In the genomic region with DNA sequence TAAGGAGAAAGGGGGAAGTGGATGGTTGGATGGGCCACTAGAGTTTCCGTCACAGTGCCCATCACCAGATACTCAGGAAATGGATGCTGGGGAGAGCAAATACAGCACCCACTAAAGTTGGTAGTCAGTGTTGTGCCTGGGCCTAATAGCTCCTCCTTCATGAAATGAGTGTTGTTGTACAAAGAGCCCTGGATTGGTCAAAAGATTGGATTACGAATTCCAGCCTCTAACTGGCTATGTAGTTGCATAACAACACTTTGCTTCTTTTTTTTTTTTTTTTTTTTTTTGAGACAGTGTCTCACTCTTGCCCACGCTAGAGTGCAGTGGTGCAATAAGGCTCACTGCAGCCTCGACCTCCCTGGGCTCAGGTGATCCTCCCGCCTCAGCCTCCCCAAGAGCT, we compare ENCODE assay signal across 25 cellular contexts. TPM values are rescaled to one million over a fixed set of nuclear protein-coding genes. Genes with fewer than 3 reads are reported as not detected.
DNase-seq lines count a peak whose midpoint lies in the region; ATAC-seq and TF ChIP-seq lines count a peak whose summit lies in the region.
"Had no signal": no experiment of that assay in that cellular context is flagged by ENCODE, and none has a peak within 500 bp of the region (broad histone marks: within the 10 kb centered on the region; RNA-seq: fewer than 3 reads in every experiment).

No MANE protein-coding gene starts in this region.

- TF ChIP-seq CTCF in AG10803 (conservative IDR thresholded peaks at IDR 0.05; ENCODE audit: low read length) (no peak), HFFc6 (IDR thresholded peaks at IDR 0.05) (no peak), cardiac fibroblast (IDR thresholded peaks at IDR 0.05; ENCODE audit: low read depth, low read length) (no peak)

- H3K14ac ChIP-seq in mesenchymal stem cell (ENCODE audit: low read length in 2 of 2), result no peak overlapping the region

- H3K27ac ChIP-seq in mesenchymal stem cell (ENCODE audit: low read length, poor library complexity, severe bottlenecking), result no peak overlapping the region
- H3K27ac ChIP-seq: cardiac muscle cell, esophagus muscularis mucosa, left ventricle myocardium inferior, neutrophil, psoas muscle, tibial artery had no signal

- peaks cover 22 to 39% of the 10 kb centered on the region in 2 experiments for H3K27me3 ChIP-seq in mesenchymal stem cell (ENCODE audit: control insufficient read depth in 1 of 2, insufficient read depth in 1 of 2, low read length in 2 of 2)
- H3K27me3 ChIP-seq: cardiac muscle cell had no signal

- H2AFZ ChIP-seq in mesenchymal stem cell (ENCODE audit: low read depth, low read length), result no peak overlapping the region

- peaks cover 25% of the 10 kb centered on the region for H3K4me1 Mint-ChIP-seq in HFFc6 (ENCODE audit: low read depth)
- H3K4me1 Mint-ChIP-seq: activated naive CD4-positive, alpha-beta T cell treated with anti-CD3 and anti-CD28 coated beads, Interleukin-2, amount 10 ng/mL, durations not matched to agents 7 days and 5 days had no signal

- H3K4me3 ChIP-seq in AG10803 (ENCODE audit: low read length) (no peak overlapping the region), cardiac fibroblast (replicated peaks in 1 of 2; ENCODE audit: low read depth in 2 of 2, low read length in 2 of 2) (no peak overlapping the region), mesenchymal stem cell (ENCODE audit: insufficient read depth in 1 of 2, low read depth in 1 of 2, low read length in 2 of 2) (no peak overlapping the region)
- H3K4me3 ChIP-seq: cardiac muscle cell, esophagus muscularis mucosa, left ventricle myocardium inferior, psoas muscle, tibial artery had no signal

- H2BK15ac ChIP-seq in mesenchymal stem cell (ENCODE audit: low read depth, poor library complexity, severe bottlenecking), result no peak overlapping the region

- no peak overlapping the region for H2BK12ac ChIP-seq in mesenchymal stem cell (ENCODE audit: low read length in 2 of 2)

- WGBS in mesenchymal stem cell, result 94% methylated on average over 2 of the region's 5 CpGs

- no peak overlapping the region for H2BK120ac ChIP-seq in mesenchymal stem cell (ENCODE audit: low read depth, low read length)

- H3K27ac Mint-ChIP-seq in HFFc6, result no peak overlapping the region
- H3K27ac Mint-ChIP-seq: activated B cell treated with CpG ODN at 0.5 μM for 24 hours; activated naive CD4-positive, alpha-beta T cell treated with anti-CD3 and anti-CD28 coated beads, Interleukin-2, amount 10 ng/mL, durations not matched to agents 7 days and 5 days; IgD-negative memory B cell; stimulated activated naive CD8-positive, alpha-beta T cell treated with anti-CD3 and anti-CD28 coated beads, Interleukin-15, Interleukin-2, amounts not matched to agents 100 ng/mL and 50 ng/mL, for 24 hours had no signal

- peak; percentile 66 for DNase-seq in AG10803 (ENCODE audit: low read depth)
- peak; percentile 46 for DNase-seq in HFFc6
- DNase-seq in cardiac fibroblast (ENCODE audit: low read depth in 2 of 2), result peak; percentile 43 to 47
- peak; percentile 44 for DNase-seq in mesenchymal stem cell
- DNase-seq in superior temporal gyrus (ENCODE audit: extremely low spot score), result no peak
- DNase-seq in activated CD4-positive, alpha-beta T cell treated with anti-CD3 and anti-CD28 coated beads, Interleukin-2, amount 50 U/mL, for 48 hours, result no peak
- DNase-seq: ACHN; activated B cell treated with CpG ODN at 0.5 μM for 24 hours; activated naive CD4-positive, alpha-beta T cell treated with anti-CD3 and anti-CD28 coated beads, Interleukin-2, amount 10 ng/mL, durations not matched to agents 7 days and 5 days; anterior cingulate cortex; DND-41; left ventricle myocardium inferior; NCI-H1105; NCI-H1930; NCI-H526 treated with DMSO at 0.1 percent for 48 hours; psoas muscle; SIG-M5; T1000; tibial artery had no signal

- H3K4me2 ChIP-seq in mesenchymal stem cell (ENCODE audit: low read length, poor library complexity, severe bottlenecking), result no peak overlapping the region

- no peak overlapping the region for H3K4ac ChIP-seq in mesenchymal stem cell (ENCODE audit: low read depth in 1 of 2, low read length in 2 of 2)

- no peak overlapping the region for H3K18ac ChIP-seq in mesenchymal stem cell (ENCODE audit: low read depth in 1 of 2, low read length in 2 of 2)

- no peak overlapping the region for H2AK5ac ChIP-seq in mesenchymal stem cell (ENCODE audit: low read length, severe bottlenecking)

- H3K9ac ChIP-seq in mesenchymal stem cell (ENCODE audit: low read length), result no peak overlapping the region

- ATAC-seq in esophagus mucosa, result no peak
- ATAC-seq: psoas muscle had no signal

- peaks cover 8% of the 10 kb centered on the region for H3K27me3 Mint-ChIP-seq in HFFc6 (ENCODE audit: insufficient read depth)

- no peaks in the 10 kb centered on the region for H3K36me3 ChIP-seq in mesenchymal stem cell (ENCODE audit: control insufficient read depth in 1 of 2, insufficient read depth in 2 of 2, low read depth in 1 of 2, low read length in 2 of 2)
- H3K36me3 ChIP-seq: cardiac muscle cell, esophagus muscularis mucosa, left ventricle myocardium inferior, neutrophil, tibial artery had no signal

- H3K23ac ChIP-seq in mesenchymal stem cell (ENCODE audit: low read length in 2 of 2), result no peak overlapping the region

- no peak overlapping the region for H2BK5ac ChIP-seq in mesenchymal stem cell (ENCODE audit: low read depth, low read length, poor library complexity, severe bottlenecking)

- H3K79me1 ChIP-seq in mesenchymal stem cell (replicated peaks; ENCODE audit: low read length, poor library complexity, severe bottlenecking), result no peaks in the 10 kb centered on the region

- 0 out of 2 replicates have a peak, but pooled peaks cover 4% of the 10 kb centered on the region for H3K36me3 Mint-ChIP-seq in HFFc6 (ENCODE audit: low read depth)
- H3K36me3 Mint-ChIP-seq: activated naive CD4-positive, alpha-beta T cell treated with anti-CD3 and anti-CD28 coated beads, Interleukin-2, amount 10 ng/mL, durations not matched to agents 7 days and 5 days; IgD-negative memory B cell had no signal

- no peaks in the 10 kb centered on the region for H3K9me3 Mint-ChIP-seq in HFFc6
- H3K9me3 Mint-ChIP-seq: activated B cell treated with CpG ODN at 0.5 μM for 24 hours; activated naive CD4-positive, alpha-beta T cell treated with anti-CD3 and anti-CD28 coated beads, Interleukin-2, amount 10 ng/mL, durations not matched to agents 7 days and 5 days; IgD-negative memory B cell; stimulated activated naive CD8-positive, alpha-beta T cell treated with anti-CD3 and anti-CD28 coated beads, Interleukin-15, Interleukin-2, amounts not matched to agents 100 ng/mL and 50 ng/mL, for 24 hours had no signal

- no peaks in the 10 kb centered on the region for H3K9me3 ChIP-seq in mesenchymal stem cell (ENCODE audit: control insufficient read depth, low read length)
- H3K9me3 ChIP-seq: esophagus muscularis mucosa, left ventricle myocardium inferior, neutrophil, psoas muscle, tibial artery had no signal

- peaks cover 6% of the 10 kb centered on the region for H3K4me1 ChIP-seq in mesenchymal stem cell (ENCODE audit: control insufficient read depth, insufficient read depth, low read depth, low read length)
- H3K4me1 ChIP-seq: esophagus muscularis mucosa, left ventricle myocardium inferior, psoas muscle, tibial artery had no signal

- H4K8ac ChIP-seq in mesenchymal stem cell (ENCODE audit: low read length), result no peak overlapping the region

- no peak overlapping the region for H4K91ac ChIP-seq in mesenchymal stem cell (ENCODE audit: low read length)

- no peak overlapping the region for H3K4me3 Mint-ChIP-seq in HFFc6
- H3K4me3 Mint-ChIP-seq: activated B cell treated with CpG ODN at 0.5 μM for 24 hours; activated naive CD4-positive, alpha-beta T cell treated with anti-CD3 and anti-CD28 coated beads, Interleukin-2, amount 10 ng/mL, durations not matched to agents 7 days and 5 days; IgD-negative memory B cell; stimulated activated naive CD8-positive, alpha-beta T cell treated with anti-CD3 and anti-CD28 coated beads, Interleukin-15, Interleukin-2, amounts not matched to agents 100 ng/mL and 50 ng/mL, for 24 hours had no signal

RNA-seq across cellular contexts. Expression of gene KCNG1, which starts 27.4 kb away (rescaled TPM):
- 1 to 10 TPM; 3.0 to 5.4 (median 3.5) TPM for total RNA-seq in HFFc6 (2021; fragmentation: NEBNext Ultra II Directional; extraction: Animal tissue kit (Norgen Biotek cat#: 25700))
- 8.2 TPM for polyA plus RNA-seq in mesenchymal stem cell (2013, experiment 1 of 2)
- polyA plus RNA-seq in mesenchymal stem cell (2013, experiment 2 of 2), result 7.5 TPM
- total RNA-seq in esophagus mucosa, result 9.9 TPM
- total RNA-seq: psoas muscle had no signal

RNA-seq across cellular contexts. Expression of gene MOCS3, which starts 36.9 kb away (rescaled TPM):
- 1 to 10 TPM; 5.0 to 6.1 (median 5.4) TPM for total RNA-seq in HFFc6 (2021; fragmentation: NEBNext Ultra II Directional; extraction: Animal tissue kit (Norgen Biotek cat#: 25700))
- 2.5 TPM for polyA plus RNA-seq in mesenchymal stem cell (2013, experiment 1 of 2)
- 2.5 TPM for polyA plus RNA-seq in mesenchymal stem cell (2013, experiment 2 of 2)
- total RNA-seq in esophagus mucosa, result 4.1 TPM

RNA-seq across cellular contexts. Expression of gene DPM1, which starts 37.2 kb away (rescaled TPM):
- total RNA-seq in HFFc6 (2021; fragmentation: NEBNext Ultra II Directional; extraction: Animal tissue kit (Norgen Biotek cat#: 25700)), result 10 to 100 TPM; 51.8 to 59.9 (median 57.4) TPM
- polyA plus RNA-seq in mesenchymal stem cell (2013, experiment 1 of 2), result 53.8 TPM
- 63.4 TPM for polyA plus RNA-seq in mesenchymal stem cell (2013, experiment 2 of 2)
- 33.9 TPM for total RNA-seq in esophagus mucosa

Comparison
In these comparisons a context has a peak if more than half of its experiments do, and no peak if none do; other contexts are left out.
1. DNase-seq: peak in AG10803 (single experiment), HFFc6 (single experiment), cardiac fibroblast (2 of 2) and mesenchymal stem cell (single experiment); none in superior temporal gyrus (single experiment) and activated CD4-positive, alpha-beta T cell treated with anti-CD3 and anti-CD28 coated beads, Interleukin-2, amount 50 U/mL, for 48 hours (0 of 2).